8 cellular contexts compared by ENCODE assay signal in genomic region chr7:38335123-38335489, GRCh38.
DNase-seq lines count a peak whose midpoint lies in the region; ATAC-seq and TF ChIP-seq lines count a peak whose summit lies in the region.

No MANE protein-coding gene starts in this region.

- CTCF ChIA-PET in Panc1 (lab: Charles Lee) = interaction anchor here (0.9 to 2.1 kb wide), 16 partner anchors 10 to 434 kb away, joined by 3 to 14 read pairs (median 4); no protein-coding TSS in a partner anchor

- no peak for DNase-seq in activated T-cell treated with anti-CD3 and anti-CD28 coated beads, Interleukin-2, amount 50 U/mL, for 24 hours
- DNase-seq in activated T-cell treated with anti-CD3 and anti-CD28 coated beads, Interleukin-2, amount 50 U/mL, for 48 hours = no peak
- DNase-seq in Panc1 (ENCODE audit: low read depth, low spot score) = no peak
- no peak for DNase-seq in heart right ventricle
- no peak for DNase-seq in activated gamma-delta T cell (lab: John Stamatoyannopoulos, UW)
- DNase-seq in NCI-H2029 (lab: John Stamatoyannopoulos, UW) = no peak

- in situ Hi-C loops in Panc1 (cut with HindIII; ENCODE audit: low pct_unique_long_range_greater_than_20kb, low sequenced_read_pairs) = no loop called here

- H3K27ac ChIP-seq in Panc1 (ENCODE audit: low read length) = no peak overlapping the region
- peak overlapping the region in 4 of 10 donors; percentile 17 to 87 (median 48) for H3K27ac ChIP-seq in heart right ventricle
- no peak overlapping the region for H3K27ac ChIP-seq in subcutaneous abdominal adipose tissue (ENCODE audit: low read depth, low read length)

- whole genome bisulfite sequencing in heart right ventricle, 2 donors = 82 to 86% methylated on average over 2 of the region's 2 CpGs

- intact Hi-C loops in Panc1 (cut with micrococcal nuclease; ENCODE audit: unreplicated experiment) (loop anchor here (5.0 to 10.0 kb wide), 2 partner anchors 228 to 430 kb away; no protein-coding TSS in a partner anchor), heart right ventricle (cut with DNase I) (loop anchor here in 1 of 10 donors (10.0 kb wide), 1 partner anchor 120 kb away; no protein-coding TSS in a partner anchor)

- H3K36me3 ChIP-seq in Panc1 (ENCODE audit: control insufficient read depth, insufficient read depth, low read length) = no peaks in the 10 kb centered on the region
- H3K36me3 ChIP-seq in heart right ventricle = no peaks in the 10 kb centered on the region
- no peaks in the 10 kb centered on the region for H3K36me3 ChIP-seq in subcutaneous abdominal adipose tissue (ENCODE audit: control insufficient read depth in 5 of 5, insufficient read depth in 5 of 5, low read length in 5 of 5)

- no peak for TF ChIP-seq CTCF in Panc1 (IDR thresholded peaks at IDR 0.05)
- no peak for TF ChIP-seq CTCF in heart right ventricle (IDR thresholded peaks at IDR 0.05)

- BruUV-seq in Panc1 (replicated peaks; lab: Mats Ljungman, UMichigan) = no TSS peak

- no peaks in the 10 kb centered on the region for H3K27me3 Mint-ChIP-seq in activated T-cell treated with anti-CD3 and anti-CD28 coated beads, Interleukin-2, amount 50 U/mL, for 24 hours

- H3K27ac Mint-ChIP-seq in activated T-cell treated with anti-CD3 and anti-CD28 coated beads, Interleukin-2, amount 50 U/mL, for 24 hours = peak overlapping the region; percentile 92

- H3K36me3 Mint-ChIP-seq in activated T-cell treated with anti-CD3 and anti-CD28 coated beads, Interleukin-2, amount 50 U/mL, for 24 hours (ENCODE audit: low read depth) = no peaks in the 10 kb centered on the region

- no peaks in the 10 kb centered on the region for H3K9me3 ChIP-seq in Panc1 (ENCODE audit: control insufficient read depth, insufficient read depth, low read depth, low read length)
- H3K9me3 ChIP-seq in heart right ventricle = no peaks in the 10 kb centered on the region
- H3K9me3 ChIP-seq in subcutaneous abdominal adipose tissue (ENCODE audit: control insufficient read depth in 5 of 5, low read length in 5 of 5) = no peaks in the 10 kb centered on the region

- POLR2A ChIA-PET in Panc1 (lab: Charles Lee) = interaction anchor here (0.6 kb wide), 2 partner anchors 14 to 889 kb away, joined by 3 to 4 read pairs; no protein-coding TSS in a partner anchor

- no peak overlapping the region for H3K4me3 ChIP-seq in Panc1 (ENCODE audit: low read depth in 2 of 2, low read length in 2 of 2)
- H3K4me3 ChIP-seq in heart right ventricle = peak overlapping the region in 2 of 10 donors; percentile 23 to 43
- H3K4me3 ChIP-seq in subcutaneous abdominal adipose tissue (ENCODE audit: low read depth in 1 of 5, low read length in 5 of 5) = peak overlapping the region in 3 of 5 donors; percentile 8 to 55 (median 20)

- H3K4me1 ChIP-seq in Panc1 (ENCODE audit: control insufficient read depth, insufficient read depth, low read length) = no peaks in the 10 kb centered on the region
- H3K4me1 ChIP-seq in heart right ventricle = peaks cover 0 to 35% (median 7%) of the 10 kb centered on the region in 9 donors
- H3K4me1 ChIP-seq in subcutaneous abdominal adipose tissue (ENCODE audit: control insufficient read depth in 5 of 5, insufficient read depth in 5 of 5, low read length in 5 of 5) = peaks cover 0 to 25% (median 21%) of the 10 kb centered on the region in 5 donors

- H3K9ac ChIP-seq in subcutaneous abdominal adipose tissue (ENCODE audit: low read length in 5 of 5) = no peak overlapping the region

- H3K4me3 Mint-ChIP-seq in activated T-cell treated with anti-CD3 and anti-CD28 coated beads, Interleukin-2, amount 50 U/mL, for 24 hours = peak overlapping the region; percentile 77

- H3K9me3 Mint-ChIP-seq in activated T-cell treated with anti-CD3 and anti-CD28 coated beads, Interleukin-2, amount 50 U/mL, for 24 hours = no peaks in the 10 kb centered on the region

- ATAC-seq in Panc1 (peak; percentile 26; the same call in 1 of the 2 replicates), heart right ventricle (peak in 7 of 8 donors; percentile 10 to 45 (median 34)), GM21423 (IDR thresholded peaks at IDR 0.05; ENCODE audit: unreplicated experiment) (no peak)

- peaks cover 56% of the 10 kb centered on the region for H3K4me1 Mint-ChIP-seq in activated T-cell treated with anti-CD3 and anti-CD28 coated beads, Interleukin-2, amount 50 U/mL, for 24 hours (ENCODE audit: low read depth)

- H3K27me3 ChIP-seq in Panc1 (ENCODE audit: control insufficient read depth, insufficient read depth, low read length) (no peaks in the 10 kb centered on the region), heart right ventricle (no peaks in the 10 kb centered on the region), subcutaneous abdominal adipose tissue (ENCODE audit: control insufficient read depth in 5 of 5, insufficient read depth in 4 of 5, low read length in 5 of 5) (no peaks in the 10 kb centered on the region)

Comparison
In these comparisons a context has a peak if more than half of its experiments do, and no peak if none do; other contexts are left out.
1. H3K4me3 ChIP-seq: peak in subcutaneous abdominal adipose tissue (3 of 5); none in Panc1 (0 of 2).